Comparison of ENCODE assay signal across 20 cellular contexts in the genomic region with DNA sequence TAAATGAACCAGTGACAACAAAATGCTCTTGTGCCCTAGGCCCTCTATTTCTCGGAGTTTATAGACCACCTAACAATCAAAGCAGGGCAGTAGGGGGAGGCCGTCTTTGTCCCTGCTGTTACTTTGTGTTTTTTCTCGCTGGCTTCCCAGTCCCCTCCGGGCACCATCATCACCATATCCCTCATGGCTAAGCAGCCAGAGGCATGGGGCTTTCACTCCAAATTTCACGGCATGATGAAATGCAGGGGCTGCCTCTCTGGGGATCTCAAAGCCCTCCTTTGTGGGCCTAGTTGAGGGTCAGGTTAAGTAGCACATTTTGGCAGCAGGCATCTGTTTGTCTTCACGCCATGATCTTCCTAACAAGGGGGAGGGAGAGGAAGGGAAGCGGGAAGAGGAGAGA.
"Had no signal": no experiment of that assay in that cellular context is flagged by ENCODE, and none has a peak within 500 bp of the region (broad histone marks: within the 10 kb centered on the region; RNA-seq: fewer than 3 reads in every experiment).

No MANE protein-coding gene starts in this region.

- DNase-seq: activated CD4-positive, alpha-beta T cell treated with anti-CD3 and anti-CD28 coated beads, Interleukin-2, amount 50 U/mL, for 48 hours; activated CD4-positive, CD25-positive, alpha-beta regulatory T cell treated with anti-CD3 and anti-CD28 coated beads, Interleukin-2, amount 50 U/mL, for 72 hours; activated naive CD4-positive, alpha-beta T cell treated with Interleukin-2 at 50 U/mL for 16 hours; activated naive CD8-positive, alpha-beta T cell treated with anti-CD3 and anti-CD28 coated beads, Interleukin-2, amount 50 U/mL, for 24 hours; aorta; erythroblast; heart right ventricle; kidney; left ventricle myocardium superior; psoas muscle; upper lobe of left lung had no signal

- H3K4me1 Mint-ChIP-seq: activated naive CD8-positive, alpha-beta T cell treated with anti-CD3 and anti-CD28 coated beads, Interleukin-2, amount 50 U/mL, for 24 hours; activated T-helper 17 cell treated with anti-CD3 and anti-CD28 coated beads, Interleukin-2, amount 50 U/mL, for 72 hours; memory B cell had no signal

- H3K4me3 Mint-ChIP-seq: activated naive CD8-positive, alpha-beta T cell treated with anti-CD3 and anti-CD28 coated beads, Interleukin-2, amount 50 U/mL, for 24 hours; activated T-helper 17 cell treated with anti-CD3 and anti-CD28 coated beads, Interleukin-2, amount 50 U/mL, for 72 hours; dendritic cell treated with granulocyte-macrophage colony-stimulating factor and Interleukin-4, amounts not matched to agents 40 ng/mL and 50 ng/mL, for 4 days; memory B cell; nephron; stimulated activated naive CD8-positive, alpha-beta T cell treated with anti-CD3 and anti-CD28 coated beads, Interleukin-15, Interleukin-2, amounts not matched to agents 100 ng/mL and 50 ng/mL, for 24 hours had no signal

- H3K9me3 Mint-ChIP-seq: activated naive CD8-positive, alpha-beta T cell treated with anti-CD3 and anti-CD28 coated beads, Interleukin-2, amount 50 U/mL, for 24 hours; activated T-helper 17 cell treated with anti-CD3 and anti-CD28 coated beads, Interleukin-2, amount 50 U/mL, for 72 hours; dendritic cell treated with granulocyte-macrophage colony-stimulating factor and Interleukin-4, amounts not matched to agents 40 ng/mL and 50 ng/mL, for 4 days; memory B cell; nephron; stimulated activated naive CD8-positive, alpha-beta T cell treated with anti-CD3 and anti-CD28 coated beads, Interleukin-15, Interleukin-2, amounts not matched to agents 100 ng/mL and 50 ng/mL, for 24 hours had no signal

- H3K27ac ChIP-seq: breast epithelium, gastroesophageal sphincter, heart right ventricle, psoas muscle, suprapubic skin, upper lobe of left lung had no signal

- H3K36me3 Mint-ChIP-seq: memory B cell had no signal

- H3K27me3 ChIP-seq: breast epithelium, gastroesophageal sphincter, suprapubic skin, upper lobe of left lung had no signal

- H3K9me3 ChIP-seq: breast epithelium, gastroesophageal sphincter, heart right ventricle, psoas muscle, suprapubic skin, upper lobe of left lung had no signal

- H3K27ac Mint-ChIP-seq: activated naive CD8-positive, alpha-beta T cell treated with anti-CD3 and anti-CD28 coated beads, Interleukin-2, amount 50 U/mL, for 24 hours; activated T-helper 17 cell treated with anti-CD3 and anti-CD28 coated beads, Interleukin-2, amount 50 U/mL, for 72 hours; dendritic cell treated with granulocyte-macrophage colony-stimulating factor and Interleukin-4, amounts not matched to agents 40 ng/mL and 50 ng/mL, for 4 days; memory B cell; nephron; stimulated activated naive CD8-positive, alpha-beta T cell treated with anti-CD3 and anti-CD28 coated beads, Interleukin-15, Interleukin-2, amounts not matched to agents 100 ng/mL and 50 ng/mL, for 24 hours had no signal

- H3K4me3 ChIP-seq: breast epithelium, gastroesophageal sphincter, heart right ventricle, psoas muscle, suprapubic skin, upper lobe of left lung had no signal

- H3K36me3 ChIP-seq: breast epithelium, gastroesophageal sphincter, heart right ventricle, suprapubic skin, upper lobe of left lung had no signal

- H3K4me1 ChIP-seq: breast epithelium, gastroesophageal sphincter, heart right ventricle, psoas muscle, suprapubic skin, upper lobe of left lung had no signal

- H3K27me3 Mint-ChIP-seq: activated naive CD8-positive, alpha-beta T cell treated with anti-CD3 and anti-CD28 coated beads, Interleukin-2, amount 50 U/mL, for 24 hours; dendritic cell treated with granulocyte-macrophage colony-stimulating factor and Interleukin-4, amounts not matched to agents 40 ng/mL and 50 ng/mL, for 4 days; memory B cell; stimulated activated naive CD8-positive, alpha-beta T cell treated with anti-CD3 and anti-CD28 coated beads, Interleukin-15, Interleukin-2, amounts not matched to agents 100 ng/mL and 50 ng/mL, for 24 hours had no signal

- ATAC-seq: activated naive CD8-positive, alpha-beta T cell treated with anti-CD3 and anti-CD28 coated beads, Interleukin-2, amount 50 U/mL, for 24 hours; activated T-helper 17 cell treated with anti-CD3 and anti-CD28 coated beads, Interleukin-2, amount 50 U/mL, for 72 hours; gastroesophageal sphincter; heart right ventricle; left ventricle myocardium superior; psoas muscle; sciatic nerve had no signal
